Comparison of ENCODE assay signal across 8 cellular contexts in genomic region chrX:41010188-41010846, GRCh38.
A peak's percentile ranks its signal among the peaks of the same experiment; 100 is the strongest.
DNase-seq lines count a peak whose midpoint lies in the region; ATAC-seq and TF ChIP-seq lines count a peak whose summit lies in the region.

No MANE protein-coding gene starts in this region.

- peak overlapping the region; percentile 78 for H3K4me3 Mint-ChIP-seq in activated B cell treated with CpG ODN at 0.5 μM for 24 hours
- H3K4me3 Mint-ChIP-seq in central memory CD8-positive, alpha-beta T cell: peak overlapping the region; percentile 64

- peak overlapping the region; percentile 73 for H3K27ac Mint-ChIP-seq in activated B cell treated with CpG ODN at 0.5 μM for 24 hours
- peak overlapping the region; percentile 50 for H3K27ac Mint-ChIP-seq in central memory CD8-positive, alpha-beta T cell (ENCODE audit: low read depth)

- DNase-seq in DMS53 (lab: John Stamatoyannopoulos, UW): peak; percentile 76
- DNase-seq in M059J (ENCODE audit: low read depth): peak; percentile 95
- DNase-seq in activated B cell treated with CpG ODN at 0.5 μM for 24 hours: peak; percentile 16
- DNase-seq in central memory CD8-positive, alpha-beta T cell (ENCODE audit: low spot score in 2 of 2): peak; percentile 9 to 13
- DNase-seq in kidney glomerular epithelial cell (lab: John Stamatoyannopoulos, UW): peak; percentile 18
- DNase-seq in stimulated activated CD4-positive, alpha-beta T cell treated with anti-CD3 and anti-CD28 coated beads, Interleukin-12 subunit alpha, Interleukin-12 subunit beta, amount 100 ng/mL, for 24 hours (ENCODE audit: low read depth in 2 of 2): peak; percentile 0 to 24

- intact Hi-C loops in activated B cell treated with CpG ODN at 0.5 μM for 24 hours (cut with micrococcal nuclease): loop anchor here (1.0 to 10.0 kb wide), 3 partner anchors 74 to 136 kb away; no protein-coding TSS in a partner anchor

- TF ChIP-seq CTCF in activated B cell treated with CpG ODN at 0.5 μM for 24 hours (IDR thresholded peaks at IDR 0.05): no peak

- H3K27me3 Mint-ChIP-seq in activated B cell treated with CpG ODN at 0.5 μM for 24 hours: peaks cover 5% of the 10 kb centered on the region
- H3K27me3 Mint-ChIP-seq in central memory CD8-positive, alpha-beta T cell: no peaks in the 10 kb centered on the region

- CTCF ChIA-PET in activated B cell treated with CpG ODN at 0.5 μM for 24 hours (lab: Charles Lee): interaction anchor here (1.2 kb wide), 1 partner anchor 105 kb away, joined by 4 read pairs; no protein-coding TSS in a partner anchor

- peak; percentile 84 for ATAC-seq in activated B cell treated with CpG ODN at 0.5 μM for 24 hours (ENCODE audit: low read depth)
- ATAC-seq in central memory CD8-positive, alpha-beta T cell (replicated peaks; ENCODE audit: extremely low read depth, poor library complexity, severe bottlenecking): peak; percentile 64
- no peak for ATAC-seq in HG02588 (IDR thresholded peaks at IDR 0.05; ENCODE audit: unreplicated experiment)
- ATAC-seq in GM21515 (IDR thresholded peaks at IDR 0.05; ENCODE audit: unreplicated experiment): no peak

- H3K4me1 Mint-ChIP-seq in activated B cell treated with CpG ODN at 0.5 μM for 24 hours: peaks cover 14% of the 10 kb centered on the region
- peaks cover 8% of the 10 kb centered on the region for H3K4me1 Mint-ChIP-seq in central memory CD8-positive, alpha-beta T cell

- no peaks in the 10 kb centered on the region for H3K9me3 Mint-ChIP-seq in activated B cell treated with CpG ODN at 0.5 μM for 24 hours
- no peaks in the 10 kb centered on the region for H3K9me3 Mint-ChIP-seq in central memory CD8-positive, alpha-beta T cell

- no peaks in the 10 kb centered on the region for H3K36me3 Mint-ChIP-seq in activated B cell treated with CpG ODN at 0.5 μM for 24 hours (ENCODE audit: low read depth)
- H3K36me3 Mint-ChIP-seq in central memory CD8-positive, alpha-beta T cell (ENCODE audit: insufficient read depth): peaks cover 3% of the 10 kb centered on the region

- POLR2A ChIA-PET in activated B cell treated with CpG ODN at 0.5 μM for 24 hours (lab: Charles Lee): interaction anchor here (0.7 to 2.4 kb wide), 2 partner anchors 75 to 77 kb away, joined by 3 to 22 read pairs; partner anchors contain the start of gene USP9X

Comparison
In these comparisons a context has a peak if more than half of its experiments do, and no peak if none do; other contexts are left out.
1. DNase-seq: peak in every context shown above with its lines; median percentile 95 in M059J; 76 in DMS53; 18 in kidney glomerular epithelial cell; 16 in activated B cell treated with CpG ODN at 0.5 μM for 24 hours; 12 in stimulated activated CD4-positive, alpha-beta T cell treated with anti-CD3 and anti-CD28 coated beads, Interleukin-12 subunit alpha, Interleukin-12 subunit beta, amount 100 ng/mL, for 24 hours; 11 in central memory CD8-positive, alpha-beta T cell.
2. ATAC-seq: peak in activated B cell treated with CpG ODN at 0.5 μM for 24 hours (single experiment) and central memory CD8-positive, alpha-beta T cell (single experiment); none in HG02588 (single experiment) and GM21515 (single experiment).